ENCODE assay signal across 10 cellular contexts in genomic region chr2:10452334-10452733, GRCh38. TPM values are rescaled to one million over a fixed set of nuclear protein-coding genes. Genes with fewer than 3 reads are reported as not detected.
DNase-seq lines count a peak whose midpoint lies in the region; ATAC-seq and TF ChIP-seq lines count a peak whose summit lies in the region.
"Had no signal": no experiment of that assay in that cellular context is flagged by ENCODE, and none has a peak within 500 bp of the region (broad histone marks: within the 10 kb centered on the region; RNA-seq: fewer than 3 reads in every experiment).

No MANE protein-coding gene starts in this region.

- no peaks in the 10 kb centered on the region for H3K9me3 ChIP-seq in mucosa of stomach (ENCODE audit: control insufficient read depth, low read length)

- H3K9me3 Mint-ChIP-seq in MCF 10A (ENCODE audit: unreplicated experiment): no peaks in the 10 kb centered on the region
- H3K9me3 Mint-ChIP-seq: activated naive CD4-positive, alpha-beta T cell treated with anti-CD3 and anti-CD28 coated beads, Interleukin-2, amount 50 U/mL, for 72 hours had no signal

- DNase-seq in DMS 273 treated with DMSO at 0.1 percent for 48 hours (lab: John Stamatoyannopoulos, UW) (peak; percentile 65), NCI-H2029 treated with DMSO at 0.1 percent for 48 hours (lab: John Stamatoyannopoulos, UW) (peak; percentile 83), MCF 10A (ENCODE audit: unreplicated experiment) (peak; percentile 98), C1 segment of cervical spinal cord (lab: John Stamatoyannopoulos, UW) (no peak), middle frontal gyrus (ENCODE audit: extremely low spot score, low spot score) (no peak)
- DNase-seq: left cardiac atrium had no signal

- H3K4me3 ChIP-seq in mucosa of stomach (ENCODE audit: low read length): no peak overlapping the region

- BruUV-seq in MCF 10A (replicated peaks; lab: Mats Ljungman, UMichigan): no TSS peak

- peaks cover 33% of the 10 kb centered on the region for H3K4me1 Mint-ChIP-seq in MCF 10A (ENCODE audit: insufficient read depth, unreplicated experiment)

- ATAC-seq in GM19324 (IDR thresholded peaks at IDR 0.05; ENCODE audit: low FRiP score, unreplicated experiment) (no peak), HG02588 (IDR thresholded peaks at IDR 0.05; ENCODE audit: unreplicated experiment) (no peak)
- ATAC-seq: activated naive CD4-positive, alpha-beta T cell treated with anti-CD3 and anti-CD28 coated beads, Interleukin-2, amount 50 U/mL, for 72 hours; left cardiac atrium had no signal

- H3K27me3 ChIP-seq in mucosa of stomach (ENCODE audit: control insufficient read depth, insufficient read depth, low read length): no peaks in the 10 kb centered on the region

- H3K4me3 Mint-ChIP-seq in MCF 10A (ENCODE audit: unreplicated experiment): peak overlapping the region; percentile 35

- CTCF ChIA-PET in MCF 10A (lab: Yijun Ruan, JAX): interaction anchor here (0.6 to 8.9 kb wide), 4 partner anchors 18 to 405 kb away, joined by 3 to 53 read pairs (median 4); no protein-coding TSS in a partner anchor

- H3K36me3 Mint-ChIP-seq in MCF 10A (ENCODE audit: insufficient read depth, unreplicated experiment): no peaks in the 10 kb centered on the region

- no peaks in the 10 kb centered on the region for H3K36me3 ChIP-seq in mucosa of stomach (ENCODE audit: control insufficient read depth, insufficient read depth, low read length)

- intact Hi-C loops in MCF 10A (cut with micrococcal nuclease): loop anchor here (1.0 to 2.0 kb wide), 3 partner anchors 40 to 82 kb away; no protein-coding TSS in a partner anchor

- H3K27me3 Mint-ChIP-seq in MCF 10A (ENCODE audit: insufficient read depth, unreplicated experiment): no peaks in the 10 kb centered on the region

- peak overlapping the region; percentile 19 for H3K9ac ChIP-seq in mucosa of stomach (ENCODE audit: low read length)

- H3K4me1 ChIP-seq in mucosa of stomach (ENCODE audit: control insufficient read depth, insufficient read depth, low read length): peaks cover 50% of the 10 kb centered on the region

- peak overlapping the region; percentile 65 for H3K27ac Mint-ChIP-seq in MCF 10A (ENCODE audit: low read depth, unreplicated experiment)
- H3K27ac Mint-ChIP-seq: activated naive CD4-positive, alpha-beta T cell treated with anti-CD3 and anti-CD28 coated beads, Interleukin-2, amount 50 U/mL, for 72 hours had no signal

- no peak for TF ChIP-seq CTCF in MCF 10A (IDR thresholded peaks at IDR 0.05; ENCODE audit: unreplicated experiment)

- POLR2A ChIA-PET in MCF 10A (lab: Yijun Ruan, JAX): interaction anchor here (0.5 to 1.4 kb wide), 16 partner anchors 30 to 891 kb away, joined by 3 to 7 read pairs (median 3); no protein-coding TSS in a partner anchor

RNA-seq across cellular contexts. Expression of gene ODC1, which starts 4.2 kb away (rescaled TPM):
- total RNA-seq in MCF 10A (2022): 321 and 341 TPM in 2 replicates

Comparison
In these comparisons a context has a peak if more than half of its experiments do, and no peak if none do; other contexts are left out.
1. DNase-seq: peak in DMS 273 treated with DMSO at 0.1 percent for 48 hours (single experiment), NCI-H2029 treated with DMSO at 0.1 percent for 48 hours (single experiment) and MCF 10A (single experiment); none in C1 segment of cervical spinal cord (0 of 14) and middle frontal gyrus (single experiment).